In the genomic region with DNA sequence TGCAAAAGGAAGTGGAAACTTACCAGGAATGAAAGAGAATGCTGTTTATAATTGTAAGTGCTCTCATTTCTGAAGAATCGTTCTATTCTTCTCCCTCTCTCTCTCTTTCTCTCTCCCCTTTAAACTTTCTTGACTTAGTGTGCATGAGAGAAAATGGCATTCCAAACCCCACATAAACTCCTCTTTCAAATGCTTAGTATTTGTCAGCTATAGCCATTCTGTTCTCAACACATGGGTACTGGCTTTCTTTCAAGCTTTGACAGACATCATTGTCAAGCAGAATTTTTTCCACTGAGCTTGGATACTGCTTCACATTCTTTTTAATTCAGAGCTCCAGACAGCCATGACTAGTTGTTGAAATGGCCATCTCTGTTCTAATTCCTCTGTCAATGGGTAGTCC, we compare ENCODE assay signal across 2 cellular contexts.
TF ChIP-seq lines count a peak whose summit lies in the region.

No MANE protein-coding gene starts in this region.

TF ChIP-seq in SK-N-SH, 30 proteins besides CTCF, POLR2A, EP300 and RAD21 (continued from another document):
- TF ChIP-seq, protein P1, sequence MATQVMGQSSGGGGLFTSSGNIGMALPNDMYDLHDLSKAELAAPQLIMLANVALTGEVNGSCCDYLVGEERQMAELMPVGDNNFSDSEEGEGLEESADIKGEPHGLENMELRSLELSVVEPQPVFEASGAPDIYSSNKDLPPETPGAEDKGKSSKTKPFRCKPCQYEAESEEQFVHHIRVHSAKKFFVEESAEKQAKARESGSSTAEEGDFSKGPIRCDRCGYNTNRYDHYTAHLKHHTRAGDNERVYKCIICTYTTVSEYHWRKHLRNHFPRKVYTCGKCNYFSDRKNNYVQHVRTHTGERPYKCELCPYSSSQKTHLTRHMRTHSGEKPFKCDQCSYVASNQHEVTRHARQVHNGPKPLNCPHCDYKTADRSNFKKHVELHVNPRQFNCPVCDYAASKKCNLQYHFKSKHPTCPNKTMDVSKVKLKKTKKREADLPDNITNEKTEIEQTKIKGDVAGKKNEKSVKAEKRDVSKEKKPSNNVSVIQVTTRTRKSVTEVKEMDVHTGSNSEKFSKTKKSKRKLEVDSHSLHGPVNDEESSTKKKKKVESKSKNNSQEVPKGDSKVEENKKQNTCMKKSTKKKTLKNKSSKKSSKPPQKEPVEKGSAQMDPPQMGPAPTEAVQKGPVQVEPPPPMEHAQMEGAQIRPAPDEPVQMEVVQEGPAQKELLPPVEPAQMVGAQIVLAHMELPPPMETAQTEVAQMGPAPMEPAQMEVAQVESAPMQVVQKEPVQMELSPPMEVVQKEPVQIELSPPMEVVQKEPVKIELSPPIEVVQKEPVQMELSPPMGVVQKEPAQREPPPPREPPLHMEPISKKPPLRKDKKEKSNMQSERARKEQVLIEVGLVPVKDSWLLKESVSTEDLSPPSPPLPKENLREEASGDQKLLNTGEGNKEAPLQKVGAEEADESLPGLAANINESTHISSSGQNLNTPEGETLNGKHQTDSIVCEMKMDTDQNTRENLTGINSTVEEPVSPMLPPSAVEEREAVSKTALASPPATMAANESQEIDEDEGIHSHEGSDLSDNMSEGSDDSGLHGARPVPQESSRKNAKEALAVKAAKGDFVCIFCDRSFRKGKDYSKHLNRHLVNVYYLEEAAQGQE (IDR thresholded peaks at IDR 0.05; ENCODE audit: low read depth, low read length), result no peak
- TF ChIP-seq TAF1 (IDR thresholded peaks at IDR 0.05; ENCODE audit: borderline replicate concordance, low read depth, low read length) (no peak), JUND (IDR thresholded peaks at IDR 0.05) (no peak), TEAD4 (IDR thresholded peaks at IDR 0.05; ENCODE audit: borderline replicate concordance, insufficient read depth) (no peak), GABPA (IDR thresholded peaks at IDR 0.05; ENCODE audit: low read depth) (no peak), FOSL2 (IDR thresholded peaks at IDR 0.05; ENCODE audit: borderline replicate concordance, low read depth) (no peak), SIN3A (IDR thresholded peaks at IDR 0.05; ENCODE audit: borderline replicate concordance, low read depth, low read length) (no peak), SMC3 (IDR thresholded peaks at IDR 0.05; ENCODE audit: low read depth, low read length) (no peak), EZH2phosphoT487 (IDR thresholded peaks at IDR 0.05; ENCODE audit: borderline replicate concordance, low read depth) (no peak), YY1 (IDR thresholded peaks at IDR 0.05; ENCODE audit: low read depth) (no peak)
- TF ChIP-seq, protein P2, sequence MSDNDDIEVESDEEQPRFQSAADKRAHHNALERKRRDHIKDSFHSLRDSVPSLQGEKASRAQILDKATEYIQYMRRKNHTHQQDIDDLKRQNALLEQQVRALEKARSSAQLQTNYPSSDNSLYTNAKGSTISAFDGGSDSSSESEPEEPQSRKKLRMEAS (IDR thresholded peaks at IDR 0.05; ENCODE audit: low read depth), result no peak
- TF ChIP-seq, protein P3, sequence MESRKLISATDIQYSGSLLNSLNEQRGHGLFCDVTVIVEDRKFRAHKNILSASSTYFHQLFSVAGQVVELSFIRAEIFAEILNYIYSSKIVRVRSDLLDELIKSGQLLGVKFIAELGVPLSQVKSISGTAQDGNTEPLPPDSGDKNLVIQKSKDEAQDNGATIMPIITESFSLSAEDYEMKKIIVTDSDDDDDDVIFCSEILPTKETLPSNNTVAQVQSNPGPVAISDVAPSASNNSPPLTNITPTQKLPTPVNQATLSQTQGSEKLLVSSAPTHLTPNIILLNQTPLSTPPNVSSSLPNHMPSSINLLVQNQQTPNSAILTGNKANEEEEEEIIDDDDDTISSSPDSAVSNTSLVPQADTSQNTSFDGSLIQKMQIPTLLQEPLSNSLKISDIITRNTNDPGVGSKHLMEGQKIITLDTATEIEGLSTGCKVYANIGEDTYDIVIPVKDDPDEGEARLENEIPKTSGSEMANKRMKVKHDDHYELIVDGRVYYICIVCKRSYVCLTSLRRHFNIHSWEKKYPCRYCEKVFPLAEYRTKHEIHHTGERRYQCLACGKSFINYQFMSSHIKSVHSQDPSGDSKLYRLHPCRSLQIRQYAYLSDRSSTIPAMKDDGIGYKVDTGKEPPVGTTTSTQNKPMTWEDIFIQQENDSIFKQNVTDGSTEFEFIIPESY (IDR thresholded peaks at IDR 0.05; ENCODE audit: borderline replicate concordance, low read depth), result no peak
- TF ChIP-seq, protein P4, sequence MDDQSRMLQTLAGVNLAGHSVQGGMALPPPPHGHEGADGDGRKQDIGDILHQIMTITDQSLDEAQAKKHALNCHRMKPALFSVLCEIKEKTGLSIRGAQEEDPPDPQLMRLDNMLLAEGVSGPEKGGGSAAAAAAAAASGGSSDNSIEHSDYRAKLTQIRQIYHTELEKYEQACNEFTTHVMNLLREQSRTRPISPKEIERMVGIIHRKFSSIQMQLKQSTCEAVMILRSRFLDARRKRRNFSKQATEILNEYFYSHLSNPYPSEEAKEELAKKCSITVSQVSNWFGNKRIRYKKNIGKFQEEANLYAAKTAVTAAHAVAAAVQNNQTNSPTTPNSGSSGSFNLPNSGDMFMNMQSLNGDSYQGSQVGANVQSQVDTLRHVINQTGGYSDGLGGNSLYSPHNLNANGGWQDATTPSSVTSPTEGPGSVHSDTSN (IDR thresholded peaks at IDR 0.05), result no peak
- TF ChIP-seq, protein P5, sequence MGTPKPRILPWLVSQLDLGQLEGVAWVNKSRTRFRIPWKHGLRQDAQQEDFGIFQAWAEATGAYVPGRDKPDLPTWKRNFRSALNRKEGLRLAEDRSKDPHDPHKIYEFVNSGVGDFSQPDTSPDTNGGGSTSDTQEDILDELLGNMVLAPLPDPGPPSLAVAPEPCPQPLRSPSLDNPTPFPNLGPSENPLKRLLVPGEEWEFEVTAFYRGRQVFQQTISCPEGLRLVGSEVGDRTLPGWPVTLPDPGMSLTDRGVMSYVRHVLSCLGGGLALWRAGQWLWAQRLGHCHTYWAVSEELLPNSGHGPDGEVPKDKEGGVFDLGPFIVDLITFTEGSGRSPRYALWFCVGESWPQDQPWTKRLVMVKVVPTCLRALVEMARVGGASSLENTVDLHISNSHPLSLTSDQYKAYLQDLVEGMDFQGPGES (IDR thresholded peaks at IDR 0.05; ENCODE audit: low read depth, low read length), result no peak

TF ChIP-seq in SK-N-SH treated with all-trans-retinoic acid at 6 μM for 48 hours, 23 proteins besides CTCF, POLR2A, EP300 and RAD21 (continued from another document):
- TF ChIP-seq, protein P6, sequence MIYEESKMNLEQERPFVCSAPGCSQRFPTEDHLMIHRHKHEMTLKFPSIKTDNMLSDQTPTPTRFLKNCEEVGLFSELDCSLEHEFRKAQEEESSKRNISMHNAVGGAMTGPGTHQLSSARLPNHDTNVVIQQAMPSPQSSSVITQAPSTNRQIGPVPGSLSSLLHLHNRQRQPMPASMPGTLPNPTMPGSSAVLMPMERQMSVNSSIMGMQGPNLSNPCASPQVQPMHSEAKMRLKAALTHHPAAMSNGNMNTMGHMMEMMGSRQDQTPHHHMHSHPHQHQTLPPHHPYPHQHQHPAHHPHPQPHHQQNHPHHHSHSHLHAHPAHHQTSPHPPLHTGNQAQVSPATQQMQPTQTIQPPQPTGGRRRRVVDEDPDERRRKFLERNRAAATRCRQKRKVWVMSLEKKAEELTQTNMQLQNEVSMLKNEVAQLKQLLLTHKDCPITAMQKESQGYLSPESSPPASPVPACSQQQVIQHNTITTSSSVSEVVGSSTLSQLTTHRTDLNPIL (CRISPR knock-in tag; IDR thresholded peaks at IDR 0.05; ENCODE audit: low read depth), result no peak
- TF ChIP-seq PPARA (CRISPR knock-in tag; IDR thresholded peaks at IDR 0.05; ENCODE audit: borderline replicate concordance) (no peak), TCF4 (CRISPR knock-in tag; IDR thresholded peaks at IDR 0.05; ENCODE audit: borderline replicate concordance) (no peak)
- TF ChIP-seq, protein P7, sequence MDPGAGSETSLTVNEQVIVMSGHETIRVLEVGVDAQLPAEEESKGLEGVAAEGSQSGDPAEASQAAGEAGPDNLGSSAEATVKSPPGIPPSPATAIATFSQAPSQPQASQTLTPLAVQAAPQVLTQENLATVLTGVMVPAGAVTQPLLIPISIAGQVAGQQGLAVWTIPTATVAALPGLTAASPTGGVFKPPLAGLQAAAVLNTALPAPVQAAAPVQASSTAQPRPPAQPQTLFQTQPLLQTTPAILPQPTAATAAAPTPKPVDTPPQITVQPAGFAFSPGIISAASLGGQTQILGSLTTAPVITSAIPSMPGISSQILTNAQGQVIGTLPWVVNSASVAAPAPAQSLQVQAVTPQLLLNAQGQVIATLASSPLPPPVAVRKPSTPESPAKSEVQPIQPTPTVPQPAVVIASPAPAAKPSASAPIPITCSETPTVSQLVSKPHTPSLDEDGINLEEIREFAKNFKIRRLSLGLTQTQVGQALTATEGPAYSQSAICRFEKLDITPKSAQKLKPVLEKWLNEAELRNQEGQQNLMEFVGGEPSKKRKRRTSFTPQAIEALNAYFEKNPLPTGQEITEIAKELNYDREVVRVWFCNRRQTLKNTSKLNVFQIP (CRISPR knock-in tag; IDR thresholded peaks at IDR 0.05; ENCODE audit: borderline replicate concordance, low read depth), result no peak
